9 cellular contexts compared by ENCODE assay signal in genomic region chr2:136000502-136000901, GRCh38. TPM values are rescaled to one million over a fixed set of nuclear protein-coding genes. Genes with fewer than 3 reads are reported as not detected.
DNase-seq lines count a peak whose midpoint lies in the region; ATAC-seq and TF ChIP-seq lines count a peak whose summit lies in the region.
"Had no signal": no experiment of that assay in that cellular context is flagged by ENCODE, and none has a peak within 500 bp of the region (broad histone marks: within the 10 kb centered on the region; RNA-seq: fewer than 3 reads in every experiment).

No MANE protein-coding gene starts in this region.

- no peaks in the 10 kb centered on the region for H3K27me3 ChIP-seq in Loucy (ENCODE audit: insufficient read depth, low read length, poor library complexity, severe bottlenecking)

- ATAC-seq in GM18499 (IDR thresholded peaks at IDR 0.05; ENCODE audit: insufficient read depth, unreplicated experiment), result peak; percentile 58
- ATAC-seq in GM21526 (IDR thresholded peaks at IDR 0.05; ENCODE audit: low FRiP score, unreplicated experiment), result peak; percentile 51
- ATAC-seq in HG03196 (IDR thresholded peaks at IDR 0.05; ENCODE audit: unreplicated experiment), result no peak

- H3K79me2 ChIP-seq in Loucy (ENCODE audit: insufficient read depth, low read length), result no peaks in the 10 kb centered on the region

- H3K9me3 ChIP-seq in Loucy (ENCODE audit: insufficient read depth, low read depth, low read length), result no peaks in the 10 kb centered on the region

- no peak for TF ChIP-seq CTCF in Loucy (conservative IDR thresholded peaks at IDR 0.05; ENCODE audit: low read length)

- peak overlapping the region; percentile 48 for H3K4me2 ChIP-seq in Loucy (ENCODE audit: low read depth, low read length, poor library complexity, severe bottlenecking)

- no peaks in the 10 kb centered on the region for H4K20me1 ChIP-seq in Loucy (ENCODE audit: insufficient read depth, low read length, poor library complexity, severe bottlenecking)

- no peaks in the 10 kb centered on the region for H3K36me3 ChIP-seq in Loucy (ENCODE audit: insufficient read depth, low read length)

- H3K4me1 ChIP-seq in Loucy (ENCODE audit: insufficient read depth, low read length, poor library complexity, severe bottlenecking), result peaks cover 60% of the 10 kb centered on the region

- H3K9ac ChIP-seq in Loucy (ENCODE audit: low read depth, low read length, poor library complexity, severe bottlenecking), result peak overlapping the region; percentile 63

- H3F3A ChIP-seq in Loucy (ENCODE audit: low read depth), result no peaks in the 10 kb centered on the region

- no peak overlapping the region for H3K4me3 ChIP-seq in Loucy (ENCODE audit: low read length, poor library complexity, severe bottlenecking)

- H3K9me2 ChIP-seq in Loucy (replicated peaks; ENCODE audit: low read depth, low read length), result no peaks in the 10 kb centered on the region

- peak; percentile 4 to 25 for DNase-seq in lung microvascular endothelial cell (ENCODE audit: low read depth in 2 of 2)
- DNase-seq in stimulated activated CD4-positive, alpha-beta T cell treated with anti-CD3 and anti-CD28 coated beads, Interleukin-12 subunit alpha, Interleukin-12 subunit beta, amount 100 ng/mL, for 4 hours, result no peak
- no peak for DNase-seq in NCI-H2196 treated with DMSO at 0.1 percent for 48 hours (lab: John Stamatoyannopoulos, UW; ENCODE audit: unreplicated experiment)
- DNase-seq in nucleus accumbens (lab: John Stamatoyannopoulos, UW), result no peak
- DNase-seq: stimulated activated CD8-positive, alpha-beta memory T cell treated with anti-CD3 and anti-CD28 coated beads, Interleukin-4, amount 100 ng/mL, for 48 hours had no signal

- peak overlapping the region; percentile 64; the same call in 1 of the 2 replicates for H2AFZ ChIP-seq in Loucy (ENCODE audit: low read length)

RNA-seq across cellular contexts. Expression of gene DARS1, which starts 15.1 kb away (rescaled TPM):
- 24.4 and 36.0 TPM in 2 replicates for total RNA-seq in lung microvascular endothelial cell

Comparison
In these comparisons a context has a peak if more than half of its experiments do, and no peak if none do; other contexts are left out.
1. DNase-seq: peak in lung microvascular endothelial cell (2 of 2); none in stimulated activated CD4-positive, alpha-beta T cell treated with anti-CD3 and anti-CD28 coated beads, Interleukin-12 subunit alpha, Interleukin-12 subunit beta, amount 100 ng/mL, for 4 hours (single experiment), NCI-H2196 treated with DMSO at 0.1 percent for 48 hours (single experiment) and nucleus accumbens (0 of 56).